ENCODE assay signal across 1 cellular context in genomic region chr6:63391203-63391970, GRCh38.
TF ChIP-seq lines count a peak whose summit lies in the region.

No MANE protein-coding gene starts in this region.

TF ChIP-seq in HepG2, 621 proteins besides CTCF, POLR2A, EP300 and RAD21 (continued from another document and continues in another):
- TF ChIP-seq, protein P1, sequence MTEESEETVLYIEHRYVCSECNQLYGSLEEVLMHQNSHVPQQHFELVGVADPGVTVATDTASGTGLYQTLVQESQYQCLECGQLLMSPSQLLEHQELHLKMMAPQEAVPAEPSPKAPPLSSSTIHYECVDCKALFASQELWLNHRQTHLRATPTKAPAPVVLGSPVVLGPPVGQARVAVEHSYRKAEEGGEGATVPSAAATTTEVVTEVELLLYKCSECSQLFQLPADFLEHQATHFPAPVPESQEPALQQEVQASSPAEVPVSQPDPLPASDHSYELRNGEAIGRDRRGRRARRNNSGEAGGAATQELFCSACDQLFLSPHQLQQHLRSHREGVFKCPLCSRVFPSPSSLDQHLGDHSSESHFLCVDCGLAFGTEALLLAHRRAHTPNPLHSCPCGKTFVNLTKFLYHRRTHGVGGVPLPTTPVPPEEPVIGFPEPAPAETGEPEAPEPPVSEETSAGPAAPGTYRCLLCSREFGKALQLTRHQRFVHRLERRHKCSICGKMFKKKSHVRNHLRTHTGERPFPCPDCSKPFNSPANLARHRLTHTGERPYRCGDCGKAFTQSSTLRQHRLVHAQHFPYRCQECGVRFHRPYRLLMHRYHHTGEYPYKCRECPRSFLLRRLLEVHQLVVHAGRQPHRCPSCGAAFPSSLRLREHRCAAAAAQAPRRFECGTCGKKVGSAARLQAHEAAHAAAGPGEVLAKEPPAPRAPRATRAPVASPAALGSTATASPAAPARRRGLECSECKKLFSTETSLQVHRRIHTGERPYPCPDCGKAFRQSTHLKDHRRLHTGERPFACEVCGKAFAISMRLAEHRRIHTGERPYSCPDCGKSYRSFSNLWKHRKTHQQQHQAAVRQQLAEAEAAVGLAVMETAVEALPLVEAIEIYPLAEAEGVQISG (CRISPR knock-in tag; IDR thresholded peaks at IDR 0.05) = peak; percentile 79
- no peak for TF ChIP-seq BHLHE40 (IDR thresholded peaks at IDR 0.05; ENCODE audit: low read length)
- peak; percentile 85; the same call in 1 of the 2 replicates for TF ChIP-seq ELF4 (CRISPR knock-in tag; IDR thresholded peaks at IDR 0.05; ENCODE audit: borderline replicate concordance)
- no peak; the same call in 1 of the 2 replicates for TF ChIP-seq TP53 (CRISPR knock-in tag; conservative IDR thresholded peaks at IDR 0.05)
- TF ChIP-seq NCOA5 (CRISPR knock-in tag; IDR thresholded peaks at IDR 0.05) = no peak
- no peak for TF ChIP-seq GLI4 (CRISPR knock-in tag; IDR thresholded peaks at IDR 0.05; ENCODE audit: borderline replicate concordance)
- no peak for TF ChIP-seq ZNF207 (IDR thresholded peaks at IDR 0.05; ENCODE audit: borderline replicate concordance)
- peak; percentile 98 for TF ChIP-seq ZNF205 (CRISPR knock-in tag; IDR thresholded peaks at IDR 0.05)
- peak; percentile 99 for TF ChIP-seq FOXA3 (CRISPR knock-in tag; IDR thresholded peaks at IDR 0.05)
- TF ChIP-seq ZNF572 (CRISPR knock-in tag; IDR thresholded peaks at IDR 0.05) = no peak
- no peak for TF ChIP-seq ZNF225 (CRISPR knock-in tag; IDR thresholded peaks at IDR 0.05)
- TF ChIP-seq ZBTB42 (CRISPR knock-in tag; IDR thresholded peaks at IDR 0.05) = peak; percentile 98
- TF ChIP-seq REL (CRISPR knock-in tag; conservative IDR thresholded peaks at IDR 0.05) = no peak
- no peak for TF ChIP-seq ZBTB21 (CRISPR knock-in tag; IDR thresholded peaks at IDR 0.05)
- peak; percentile 100 for TF ChIP-seq HOMEZ (CRISPR knock-in tag; IDR thresholded peaks at IDR 0.05; ENCODE audit: low read depth)
- no peak for TF ChIP-seq ZNF775 (CRISPR knock-in tag; IDR thresholded peaks at IDR 0.05; ENCODE audit: borderline replicate concordance)
- no peak for TF ChIP-seq ZNF30 (CRISPR knock-in tag; IDR thresholded peaks at IDR 0.05)
- TF ChIP-seq NFE2L1 (CRISPR knock-in tag; IDR thresholded peaks at IDR 0.05; ENCODE audit: borderline replicate concordance) = no peak
- no peak for TF ChIP-seq ARID2 (CRISPR knock-in tag; IDR thresholded peaks at IDR 0.05; ENCODE audit: borderline replicate concordance)
- no peak for TF ChIP-seq CAMTA2 (CRISPR knock-in tag; IDR thresholded peaks at IDR 0.05; ENCODE audit: borderline replicate concordance)
- no peak for TF ChIP-seq U2AF2 (IDR thresholded peaks at IDR 0.05; ENCODE audit: low read depth, low read length)
- TF ChIP-seq ATAD3A (CRISPR knock-in tag; IDR thresholded peaks at IDR 0.05) = no peak
- TF ChIP-seq TGIF2 (CRISPR knock-in tag; IDR thresholded peaks at IDR 0.05) = peak; percentile 86; the same call in 1 of the 2 replicates
- TF ChIP-seq GATAD1 (CRISPR knock-in tag; IDR thresholded peaks at IDR 0.05) = peak; percentile 81
- peak; percentile 97 for TF ChIP-seq ERF (CRISPR knock-in tag; IDR thresholded peaks at IDR 0.05)
- no peak for TF ChIP-seq ATM (IDR thresholded peaks at IDR 0.05; ENCODE audit: borderline replicate concordance)
- no peak for TF ChIP-seq ZNF33A (CRISPR knock-in tag; IDR thresholded peaks at IDR 0.05; ENCODE audit: borderline replicate concordance)
- TF ChIP-seq ZNF766 (CRISPR knock-in tag; IDR thresholded peaks at IDR 0.05; ENCODE audit: borderline replicate concordance) = peak; percentile 94; the same call in 1 of the 2 replicates
- TF ChIP-seq, protein P2, sequence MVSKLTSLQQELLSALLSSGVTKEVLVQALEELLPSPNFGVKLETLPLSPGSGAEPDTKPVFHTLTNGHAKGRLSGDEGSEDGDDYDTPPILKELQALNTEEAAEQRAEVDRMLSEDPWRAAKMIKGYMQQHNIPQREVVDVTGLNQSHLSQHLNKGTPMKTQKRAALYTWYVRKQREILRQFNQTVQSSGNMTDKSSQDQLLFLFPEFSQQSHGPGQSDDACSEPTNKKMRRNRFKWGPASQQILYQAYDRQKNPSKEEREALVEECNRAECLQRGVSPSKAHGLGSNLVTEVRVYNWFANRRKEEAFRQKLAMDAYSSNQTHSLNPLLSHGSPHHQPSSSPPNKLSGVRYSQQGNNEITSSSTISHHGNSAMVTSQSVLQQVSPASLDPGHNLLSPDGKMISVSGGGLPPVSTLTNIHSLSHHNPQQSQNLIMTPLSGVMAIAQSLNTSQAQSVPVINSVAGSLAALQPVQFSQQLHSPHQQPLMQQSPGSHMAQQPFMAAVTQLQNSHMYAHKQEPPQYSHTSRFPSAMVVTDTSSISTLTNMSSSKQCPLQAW (CRISPR knock-in tag; IDR thresholded peaks at IDR 0.05) = peak; percentile 99
- TF ChIP-seq, protein P3, sequence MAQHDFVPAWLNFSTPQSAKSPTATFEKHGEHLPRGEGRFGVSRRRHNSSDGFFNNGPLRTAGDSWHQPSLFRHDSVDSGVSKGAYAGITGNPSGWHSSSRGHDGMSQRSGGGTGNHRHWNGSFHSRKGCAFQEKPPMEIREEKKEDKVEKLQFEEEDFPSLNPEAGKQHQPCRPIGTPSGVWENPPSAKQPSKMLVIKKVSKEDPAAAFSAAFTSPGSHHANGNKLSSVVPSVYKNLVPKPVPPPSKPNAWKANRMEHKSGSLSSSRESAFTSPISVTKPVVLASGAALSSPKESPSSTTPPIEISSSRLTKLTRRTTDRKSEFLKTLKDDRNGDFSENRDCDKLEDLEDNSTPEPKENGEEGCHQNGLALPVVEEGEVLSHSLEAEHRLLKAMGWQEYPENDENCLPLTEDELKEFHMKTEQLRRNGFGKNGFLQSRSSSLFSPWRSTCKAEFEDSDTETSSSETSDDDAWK (CRISPR knock-in tag; IDR thresholded peaks at IDR 0.05) = no peak
- TF ChIP-seq ATF1 (CRISPR knock-in tag; IDR thresholded peaks at IDR 0.05) = peak; percentile 85
- no peak for TF ChIP-seq ZNF782 (CRISPR knock-in tag; IDR thresholded peaks at IDR 0.05; ENCODE audit: borderline replicate concordance)
- peak; percentile 32; the same call in 1 of the 2 replicates for TF ChIP-seq JDP2 (CRISPR knock-in tag; IDR thresholded peaks at IDR 0.05; ENCODE audit: borderline replicate concordance)
- peak; percentile 86 for TF ChIP-seq ZNF703 (CRISPR knock-in tag; IDR thresholded peaks at IDR 0.05; ENCODE audit: borderline replicate concordance)
- TF ChIP-seq AFF4 (CRISPR knock-in tag; IDR thresholded peaks at IDR 0.05) = no peak
- peak; percentile 94 for TF ChIP-seq ELF3 (CRISPR knock-in tag; IDR thresholded peaks at IDR 0.05)
- TF ChIP-seq ZNF747 (CRISPR knock-in tag; IDR thresholded peaks at IDR 0.05; ENCODE audit: borderline replicate concordance) = peak; percentile 98
- TF ChIP-seq XBP1 (CRISPR knock-in tag; IDR thresholded peaks at IDR 0.05) = no peak
- TF ChIP-seq ATF7 (IDR thresholded peaks at IDR 0.05) = peak; percentile 38; the same call in 1 of the 2 replicates
- no peak; the same call in 1 of the 2 replicates for TF ChIP-seq ATF7 (CRISPR knock-in tag; IDR thresholded peaks at IDR 0.05)
- TF ChIP-seq ZNF329 (CRISPR knock-in tag; IDR thresholded peaks at IDR 0.05; ENCODE audit: low read depth) = no peak; the same call in 1 of the 2 replicates
- TF ChIP-seq ZNF18 (CRISPR knock-in tag; IDR thresholded peaks at IDR 0.05; ENCODE audit: insufficient replicate concordance) = peak; percentile 90
- peak; percentile 59; the same call in 1 of the 2 replicates for TF ChIP-seq CBX5 (CRISPR knock-in tag; IDR thresholded peaks at IDR 0.05; ENCODE audit: borderline replicate concordance)
- peak; percentile 98 for TF ChIP-seq ZNF644 (CRISPR knock-in tag; IDR thresholded peaks at IDR 0.05; ENCODE audit: low read depth)
- peak; percentile 99 for TF ChIP-seq ZNF292 (CRISPR knock-in tag; IDR thresholded peaks at IDR 0.05; ENCODE audit: borderline replicate concordance, low read depth)
- TF ChIP-seq, protein P4, sequence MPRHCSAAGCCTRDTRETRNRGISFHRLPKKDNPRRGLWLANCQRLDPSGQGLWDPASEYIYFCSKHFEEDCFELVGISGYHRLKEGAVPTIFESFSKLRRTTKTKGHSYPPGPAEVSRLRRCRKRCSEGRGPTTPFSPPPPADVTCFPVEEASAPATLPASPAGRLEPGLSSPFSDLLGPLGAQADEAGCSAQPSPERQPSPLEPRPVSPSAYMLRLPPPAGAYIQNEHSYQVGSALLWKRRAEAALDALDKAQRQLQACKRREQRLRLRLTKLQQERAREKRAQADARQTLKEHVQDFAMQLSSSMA (CRISPR knock-in tag; IDR thresholded peaks at IDR 0.05) = peak; percentile 51; the same call in 1 of the 2 replicates
- TF ChIP-seq KAT7 (CRISPR knock-in tag; IDR thresholded peaks at IDR 0.05; ENCODE audit: borderline replicate concordance) = peak; percentile 96
- TF ChIP-seq ZNF512 (CRISPR knock-in tag; IDR thresholded peaks at IDR 0.05) = peak; percentile 39; the same call in 1 of the 2 replicates
- TF ChIP-seq ZNF773 (CRISPR knock-in tag; IDR thresholded peaks at IDR 0.05; ENCODE audit: borderline replicate concordance) = no peak
- TF ChIP-seq, protein P5, sequence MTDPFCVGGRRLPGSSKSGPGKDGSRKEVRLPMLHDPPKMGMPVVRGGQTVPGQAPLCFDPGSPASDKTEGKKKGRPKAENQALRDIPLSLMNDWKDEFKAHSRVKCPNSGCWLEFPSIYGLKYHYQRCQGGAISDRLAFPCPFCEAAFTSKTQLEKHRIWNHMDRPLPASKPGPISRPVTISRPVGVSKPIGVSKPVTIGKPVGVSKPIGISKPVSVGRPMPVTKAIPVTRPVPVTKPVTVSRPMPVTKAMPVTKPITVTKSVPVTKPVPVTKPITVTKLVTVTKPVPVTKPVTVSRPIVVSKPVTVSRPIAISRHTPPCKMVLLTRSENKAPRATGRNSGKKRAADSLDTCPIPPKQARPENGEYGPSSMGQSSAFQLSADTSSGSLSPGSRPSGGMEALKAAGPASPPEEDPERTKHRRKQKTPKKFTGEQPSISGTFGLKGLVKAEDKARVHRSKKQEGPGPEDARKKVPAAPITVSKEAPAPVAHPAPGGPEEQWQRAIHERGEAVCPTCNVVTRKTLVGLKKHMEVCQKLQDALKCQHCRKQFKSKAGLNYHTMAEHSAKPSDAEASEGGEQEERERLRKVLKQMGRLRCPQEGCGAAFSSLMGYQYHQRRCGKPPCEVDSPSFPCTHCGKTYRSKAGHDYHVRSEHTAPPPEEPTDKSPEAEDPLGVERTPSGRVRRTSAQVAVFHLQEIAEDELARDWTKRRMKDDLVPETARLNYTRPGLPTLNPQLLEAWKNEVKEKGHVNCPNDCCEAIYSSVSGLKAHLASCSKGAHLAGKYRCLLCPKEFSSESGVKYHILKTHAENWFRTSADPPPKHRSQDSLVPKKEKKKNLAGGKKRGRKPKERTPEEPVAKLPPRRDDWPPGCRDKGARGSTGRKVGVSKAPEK (CRISPR knock-in tag; IDR thresholded peaks at IDR 0.05; ENCODE audit: borderline replicate concordance) = peak; percentile 97
